Comparison of ENCODE assay signal across 8 cellular contexts in the genomic region with DNA sequence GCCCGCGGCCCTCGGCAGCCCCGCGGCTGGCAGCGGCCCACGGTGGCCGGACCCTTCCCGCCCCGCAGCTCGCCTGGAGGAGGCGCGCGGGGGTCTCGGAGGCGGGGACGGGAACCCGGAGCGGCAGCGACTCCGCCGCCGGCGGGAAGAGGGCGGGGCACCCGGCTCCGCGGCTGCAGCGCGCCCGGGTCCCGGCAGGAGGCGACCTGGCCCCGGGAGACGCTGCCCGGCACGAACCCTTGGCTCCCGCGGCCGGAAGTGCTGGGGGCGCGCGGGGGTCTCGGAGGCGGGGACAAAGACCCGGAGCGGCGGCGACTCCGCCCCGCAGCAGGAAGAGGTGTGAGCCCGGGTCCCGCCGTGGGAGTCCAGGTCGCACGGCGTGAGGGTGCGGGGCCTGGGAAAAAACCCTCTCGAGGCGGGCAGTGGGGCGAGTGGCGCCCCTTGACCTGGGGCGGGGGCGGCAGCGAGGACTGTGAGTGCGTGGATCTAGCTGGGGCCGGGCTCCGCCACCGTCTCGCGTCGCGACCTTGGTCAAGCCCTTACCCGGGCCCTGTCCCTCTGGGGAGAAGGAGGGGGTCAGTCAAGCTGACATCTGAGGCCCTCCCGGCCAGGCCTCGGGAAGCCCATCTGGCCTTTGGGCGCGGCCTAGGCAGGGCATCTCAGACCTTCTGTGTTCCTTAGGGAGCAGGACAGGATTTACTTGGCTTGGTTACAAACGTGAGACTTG.
DNase-seq lines count a peak whose midpoint lies in the region; ATAC-seq lines count a peak whose summit lies in the region.

A gene (minus strand): TSS at position 151 of the 727 bp plus-strand sequence. CDS start 230 bp downstream, outside the sequence.

- peak; percentile 81 for ATAC-seq in HG02973 (IDR thresholded peaks at IDR 0.05; ENCODE audit: unreplicated experiment)

- DNase-seq in SIG-M5 treated with dmso at 0.1 percent for 504 hours (lab: John Stamatoyannopoulos, UW; ENCODE audit: unreplicated experiment) (peak; percentile 40), SIG-M5 (lab: John Stamatoyannopoulos, UW) (no peak), NCI-H2227 treated with DMSO at 0.1 percent for 48 hours (lab: John Stamatoyannopoulos, UW) (peak; percentile 29), left kidney (ENCODE audit: low read depth, low spot score) (peak; percentile 96)
- peak; percentile 64 to 73 for DNase-seq in activated CD4-positive, alpha-beta T cell treated with anti-CD3 and anti-CD28 coated beads for 4 hours
- peak; percentile 70 for DNase-seq in stimulated activated CD4-positive, alpha-beta T cell treated with anti-CD3 and anti-CD28 coated beads, Interleukin-1b, Interleukin-23, amount 100 ng/mL, for 48 hours

- H3K27ac ChIP-seq in cingulate gyrus (ENCODE audit: low read depth, low read length) = peak within 1 kb of the TSS; percentile 74
